ENCODE assay signal across 8 cellular contexts in genomic region chr4:107719211-107719926, GRCh38. TPM values are rescaled to one million over a fixed set of nuclear protein-coding genes. Genes with fewer than 3 reads are reported as not detected.
DNase-seq lines count a peak whose midpoint lies in the region; ATAC-seq lines count a peak whose summit lies in the region.

No MANE protein-coding gene starts in this region.

- peaks cover 0 to 34% (median 11%) of the 10 kb centered on the region in 11 experiments; a peak in 12 of 22 replicates for H3K36me3 ChIP-seq in BLaER1 treated with 17β-estradiol and CSF1 and Interleukin-3, amounts not matched to agents 10 nM and 100 nM
- H3K36me3 ChIP-seq in stomach smooth muscle (ENCODE audit: control insufficient read depth in 2 of 2, insufficient read depth in 2 of 2, low read length in 2 of 2), result no peaks in the 10 kb centered on the region

- DNase-seq in RPMI8226 (peak; percentile 39), cerebellum (ENCODE audit: low spot score) (peak; percentile 28), left colon (peak in 1 of 2 donors; percentile 42), NK-92 (lab: John Stamatoyannopoulos, UW; ENCODE audit: unreplicated experiment) (no peak)

- no peaks in the 10 kb centered on the region for H3K27me3 ChIP-seq in BLaER1 treated with 17β-estradiol and CSF1 and Interleukin-3, amounts not matched to agents 10 nM and 100 nM
- H3K27me3 ChIP-seq in stomach smooth muscle (ENCODE audit: control insufficient read depth in 1 of 2, insufficient read depth in 2 of 2, low read length in 2 of 2), result no peaks in the 10 kb centered on the region

- intact Hi-C loops in left colon (cut with DNase I, micrococcal nuclease), result no loop called here

- peaks cover 0 to 4% (median 0%) of the 10 kb centered on the region in 11 experiments; a peak in 1 of 22 replicates for H3K9me3 ChIP-seq in BLaER1 treated with 17β-estradiol and CSF1 and Interleukin-3, amounts not matched to agents 10 nM and 100 nM (replicated peaks in 1 of 11)
- H3K9me3 ChIP-seq in stomach smooth muscle (ENCODE audit: control insufficient read depth in 2 of 2, low read length in 2 of 2), result no peaks in the 10 kb centered on the region

- H3K9ac ChIP-seq in BLaER1 treated with 17β-estradiol and CSF1 and Interleukin-3, amounts not matched to agents 10 nM and 100 nM, result peak overlapping the region; percentile 74 to 88 (median 82)
- H3K9ac ChIP-seq in stomach smooth muscle (ENCODE audit: low read length in 2 of 2), result peak overlapping the region; percentile 62

- peak overlapping the region; percentile 72 to 95 (median 84) for H3K4me2 ChIP-seq in BLaER1 treated with 17β-estradiol and CSF1 and Interleukin-3, amounts not matched to agents 10 nM and 100 nM

- peak overlapping the region; percentile 81 to 99 (median 92) for H3K4me3 ChIP-seq in BLaER1 treated with 17β-estradiol and CSF1 and Interleukin-3, amounts not matched to agents 10 nM and 100 nM
- peak overlapping the region; percentile 47 to 89 for H3K4me3 ChIP-seq in stomach smooth muscle (ENCODE audit: low read length in 2 of 2)

- peaks cover 0 to 41% (median 7%) of the 10 kb centered on the region in 11 experiments; a peak in 13 of 22 replicates for H4K20me1 ChIP-seq in BLaER1 treated with 17β-estradiol and CSF1 and Interleukin-3, amounts not matched to agents 10 nM and 100 nM

- ATAC-seq in GM18909 (IDR thresholded peaks at IDR 0.05; ENCODE audit: poor library complexity, unreplicated experiment) (peak; percentile 6), HG03139 (IDR thresholded peaks at IDR 0.05; ENCODE audit: unreplicated experiment) (peak; percentile 4), left colon (peak; percentile 15)

- H3K4me1 ChIP-seq in BLaER1 treated with 17β-estradiol and CSF1 and Interleukin-3, amounts not matched to agents 10 nM and 100 nM, result peaks cover 22 to 50% (median 27%) of the 10 kb centered on the region in 10 experiments
- peaks cover 14% of the 10 kb centered on the region for H3K4me1 ChIP-seq in stomach smooth muscle (ENCODE audit: control insufficient read depth, insufficient read depth, low read length)

- H3K27ac ChIP-seq in BLaER1 treated with 17β-estradiol and CSF1 and Interleukin-3, amounts not matched to agents 10 nM and 100 nM, result peak overlapping the region; percentile 41 to 85 (median 75); a peak in 21 of 22 replicates
- no peak overlapping the region for H3K27ac ChIP-seq in stomach smooth muscle (ENCODE audit: low read length)

RNA-seq across cellular contexts. Expression of gene PAPSS1, which starts 0.7 kb away (rescaled TPM):
- total RNA-seq in cerebellum, result 82.0 TPM
- total RNA-seq in left colon, result 10 to 100 TPM; 23.3 to 23.8 TPM
